ENCODE assay signal across 1 cellular context in genomic region chr1:45523516-45523915, GRCh38.
TF ChIP-seq lines count a peak whose summit lies in the region.

No MANE protein-coding gene starts in this region.

TF ChIP-seq in HEK293, 187 proteins besides CTCF, POLR2A, EP300 and RAD21:
- 0 out of 2 replicates have a peak, but pooled peaks have one; percentile 15 for TF ChIP-seq PRDM4 (tag by site-specific recombination; IDR thresholded peaks at IDR 0.05)
- TF ChIP-seq, protein P1, sequence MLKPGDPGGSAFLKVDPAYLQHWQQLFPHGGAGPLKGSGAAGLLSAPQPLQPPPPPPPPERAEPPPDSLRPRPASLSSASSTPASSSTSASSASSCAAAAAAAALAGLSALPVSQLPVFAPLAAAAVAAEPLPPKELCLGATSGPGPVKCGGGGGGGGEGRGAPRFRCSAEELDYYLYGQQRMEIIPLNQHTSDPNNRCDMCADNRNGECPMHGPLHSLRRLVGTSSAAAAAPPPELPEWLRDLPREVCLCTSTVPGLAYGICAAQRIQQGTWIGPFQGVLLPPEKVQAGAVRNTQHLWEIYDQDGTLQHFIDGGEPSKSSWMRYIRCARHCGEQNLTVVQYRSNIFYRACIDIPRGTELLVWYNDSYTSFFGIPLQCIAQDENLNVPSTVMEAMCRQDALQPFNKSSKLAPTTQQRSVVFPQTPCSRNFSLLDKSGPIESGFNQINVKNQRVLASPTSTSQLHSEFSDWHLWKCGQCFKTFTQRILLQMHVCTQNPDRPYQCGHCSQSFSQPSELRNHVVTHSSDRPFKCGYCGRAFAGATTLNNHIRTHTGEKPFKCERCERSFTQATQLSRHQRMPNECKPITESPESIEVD (tag by site-specific recombination; IDR thresholded peaks at IDR 0.05), result 0 out of 2 replicates have a peak, but pooled peaks have one; percentile 15
